ENCODE assay signal across 9 cellular contexts in genomic region chr12:96015672-96016071, GRCh38. TPM values are rescaled to one million over a fixed set of nuclear protein-coding genes. Genes with fewer than 3 reads are reported as not detected.
DNase-seq lines count a peak whose midpoint lies in the region; ATAC-seq and TF ChIP-seq lines count a peak whose summit lies in the region.
"Had no signal": no experiment of that assay in that cellular context is flagged by ENCODE, and none has a peak within 500 bp of the region (broad histone marks: within the 10 kb centered on the region; RNA-seq: fewer than 3 reads in every experiment).

No MANE protein-coding gene starts in this region.

- peak; percentile 39 for TF ChIP-seq CTCF in DND-41 (IDR thresholded peaks at IDR 0.05; ENCODE audit: borderline replicate concordance, extremely low read depth, low read length, poor library complexity, severe bottlenecking)
- peak; percentile 29; the same call in 1 of the 2 replicates for TF ChIP-seq CTCF in Loucy (conservative IDR thresholded peaks at IDR 0.05; ENCODE audit: low read length)
- TF ChIP-seq CTCF in colonic mucosa (IDR thresholded peaks at IDR 0.05) = no peak
- peak in 1 of 4 experiments; percentile 23 for TF ChIP-seq CTCF in sigmoid colon (IDR thresholded peaks at IDR 0.05)

- H3K36me3 Mint-ChIP-seq in stimulated activated naive B cell treated with anti-CD40 and anti-IgM and Interleukin-4, amounts not matched to agents 10 μg/mL and 1 μg/mL and 100 μg/mL, for 72 hours = peaks cover 37 to 47% of the 10 kb centered on the region in 2 donors

- H3K9ac ChIP-seq in DND-41 (ENCODE audit: low read depth, low read length) (no peak overlapping the region), Loucy (ENCODE audit: low read depth, low read length, poor library complexity, severe bottlenecking) (no peak overlapping the region), colonic mucosa (ENCODE audit: low read depth in 2 of 2, low read length in 2 of 2) (no peak overlapping the region)

- ATAC-seq in DND-41 (ENCODE audit: insufficient read depth, low read depth) = 0 out of 3 replicates have a peak, but pooled peaks have one; percentile 31
- no peak for ATAC-seq in stimulated activated naive B cell treated with anti-CD40 and anti-IgM and Interleukin-4, amounts not matched to agents 10 μg/mL and 1 μg/mL and 100 μg/mL, for 72 hours (replicated peaks)
- no peak for ATAC-seq in GM19397 (IDR thresholded peaks at IDR 0.05; ENCODE audit: unreplicated experiment)

- H3K9me3 ChIP-seq in DND-41 (ENCODE audit: insufficient read depth, low read length, severe bottlenecking) = no peaks in the 10 kb centered on the region
- H3K9me3 ChIP-seq in Loucy (ENCODE audit: insufficient read depth, low read depth, low read length) = no peaks in the 10 kb centered on the region
- H3K9me3 ChIP-seq in colonic mucosa = no peaks in the 10 kb centered on the region
- no peaks in the 10 kb centered on the region for H3K9me3 ChIP-seq in sigmoid colon

- DNase-seq in DND-41 = no peak
- DNase-seq in colonic mucosa = peak; percentile 22
- peak; percentile 41 for DNase-seq in myocyte (ENCODE audit: low read depth)
- no peak for DNase-seq in stimulated activated naive B cell treated with anti-CD40 and anti-IgM and Interleukin-4, amounts not matched to agents 10 μg/mL and 1 μg/mL and 100 μg/mL, for 72 hours
- no peak for DNase-seq in stimulated activated CD4-positive, alpha-beta T cell treated with anti-CD3 and anti-CD28 coated beads, Interleukin-12 subunit alpha, Interleukin-12 subunit beta, amount 100 ng/mL, for 4 hours
- no peak for DNase-seq in sigmoid colon
- DNase-seq: NK-92 treated with Interleukin-12 subunit alpha and Interleukin-12 subunit beta, amount 100 ng/mL, for 24 hours had no signal

- H3K4me1 ChIP-seq in DND-41 (ENCODE audit: insufficient read depth, low read length) (no peaks in the 10 kb centered on the region), Loucy (ENCODE audit: insufficient read depth, low read length, poor library complexity, severe bottlenecking) (no peaks in the 10 kb centered on the region), colonic mucosa (no peaks in the 10 kb centered on the region), sigmoid colon (peaks cover 0 to 4% (median 0%) of the 10 kb centered on the region in 4 donors)

- H3K4me3 ChIP-seq in DND-41 (ENCODE audit: low read depth in 1 of 2, low read length in 2 of 2) (no peak overlapping the region), Loucy (ENCODE audit: low read length, poor library complexity, severe bottlenecking) (no peak overlapping the region), colonic mucosa (no peak overlapping the region), sigmoid colon (no peak overlapping the region)

- no peaks in the 10 kb centered on the region for H3K27me3 Mint-ChIP-seq in stimulated activated naive B cell treated with anti-CD40 and anti-IgM and Interleukin-4, amounts not matched to agents 10 μg/mL and 1 μg/mL and 100 μg/mL, for 72 hours

- H3K9me3 Mint-ChIP-seq in stimulated activated naive B cell treated with anti-CD40 and anti-IgM and Interleukin-4, amounts not matched to agents 10 μg/mL and 1 μg/mL and 100 μg/mL, for 72 hours = no peaks in the 10 kb centered on the region

- TF ChIP-seq EP300 in sigmoid colon (IDR thresholded peaks at IDR 0.05) = no peak

- H3K79me2 ChIP-seq in DND-41 (ENCODE audit: insufficient read depth, low read length) (no peaks in the 10 kb centered on the region), Loucy (ENCODE audit: insufficient read depth, low read length) (no peaks in the 10 kb centered on the region)

- no peak overlapping the region for H3K4me3 Mint-ChIP-seq in stimulated activated naive B cell treated with anti-CD40 and anti-IgM and Interleukin-4, amounts not matched to agents 10 μg/mL and 1 μg/mL and 100 μg/mL, for 72 hours

- peaks cover 47% of the 10 kb centered on the region for H3K36me3 ChIP-seq in DND-41 (ENCODE audit: insufficient read depth, low read length)
- peaks cover 58% of the 10 kb centered on the region; the same call in 1 of the 2 replicates for H3K36me3 ChIP-seq in Loucy (ENCODE audit: insufficient read depth, low read length)
- H3K36me3 ChIP-seq in colonic mucosa = no peaks in the 10 kb centered on the region
- peaks cover 15 to 97% (median 20%) of the 10 kb centered on the region in 4 donors for H3K36me3 ChIP-seq in sigmoid colon

- H3K9me2 ChIP-seq in Loucy (replicated peaks; ENCODE audit: low read depth, low read length) = no peaks in the 10 kb centered on the region

- TF ChIP-seq POLR2A in sigmoid colon (IDR thresholded peaks at IDR 0.05) = no peak

- H4K20me1 ChIP-seq in DND-41 (ENCODE audit: insufficient read depth, low read length) (no peaks in the 10 kb centered on the region), Loucy (ENCODE audit: insufficient read depth, low read length, poor library complexity, severe bottlenecking) (no peaks in the 10 kb centered on the region)

- intact Hi-C loops in colonic mucosa (cut with DNase I) (no loop called here), sigmoid colon (cut with DNase I) (no loop called here)

- peaks cover 9 to 15% of the 10 kb centered on the region in 2 donors for H3K4me1 Mint-ChIP-seq in stimulated activated naive B cell treated with anti-CD40 and anti-IgM and Interleukin-4, amounts not matched to agents 10 μg/mL and 1 μg/mL and 100 μg/mL, for 72 hours

- 83 to 91% methylated on average over 5 of the region's 5 CpGs for WGBS in sigmoid colon, 2 donors

- H2AFZ ChIP-seq in DND-41 (ENCODE audit: low read depth, low read length) (no peak overlapping the region), Loucy (ENCODE audit: low read length) (no peak overlapping the region)

- no peaks in the 10 kb centered on the region for H3K27me3 ChIP-seq in DND-41 (ENCODE audit: insufficient read depth, low read length, poor library complexity)
- H3K27me3 ChIP-seq in Loucy (ENCODE audit: insufficient read depth, low read length, poor library complexity, severe bottlenecking) = no peaks in the 10 kb centered on the region
- no peaks in the 10 kb centered on the region for H3K27me3 ChIP-seq in colonic mucosa
- H3K27me3 ChIP-seq in sigmoid colon = no peaks in the 10 kb centered on the region

- H3K27ac ChIP-seq in DND-41 (ENCODE audit: low read length) (no peak overlapping the region), colonic mucosa (no peak overlapping the region), sigmoid colon (no peak overlapping the region)

- no peaks in the 10 kb centered on the region for H3F3A ChIP-seq in Loucy (ENCODE audit: low read depth)

- no peak overlapping the region for H3K27ac Mint-ChIP-seq in stimulated activated naive B cell treated with anti-CD40 and anti-IgM and Interleukin-4, amounts not matched to agents 10 μg/mL and 1 μg/mL and 100 μg/mL, for 72 hours

- H3K4me2 ChIP-seq in DND-41 (ENCODE audit: insufficient read depth, low read length) = no peak overlapping the region
- H3K4me2 ChIP-seq in Loucy (ENCODE audit: low read depth, low read length, poor library complexity, severe bottlenecking) = no peak overlapping the region

RNA-seq across cellular contexts. Expression of gene HAL, which starts 19.5 kb away (rescaled TPM):
- 1 to 10 TPM in 1 of 2 donors, under 1 TPM in 1; 0.91 to 1.1 TPM for total RNA-seq in colonic mucosa
- not detected in 2 replicates for total RNA-seq in myocyte
- polyA plus RNA-seq in myocyte (2012) = 0.19 TPM
- under 1 TPM in 1 of 4 donors, not detected in 3; 0.14 TPM for total RNA-seq in sigmoid colon
- polyA plus RNA-seq in sigmoid colon = under 1 TPM; under 0.01 to 0.46 (median 0.39) TPM

RNA-seq across cellular contexts. Expression of gene LTA4H, which starts 19.7 kb away (rescaled TPM):
- total RNA-seq in colonic mucosa (10 to 100 TPM; 71.4 to 96.5 TPM), myocyte (55.9 and 70.6 TPM in 2 replicates), sigmoid colon (10 to 100 TPM; 58.5 to 77.3 (median 69.1) TPM)
- 42.6 TPM for polyA plus RNA-seq in myocyte (2012)
- polyA plus RNA-seq in sigmoid colon = 10 to 100 TPM; 39.6 to 58.6 (median 41.4) TPM

Comparison
In these comparisons a context has a peak if more than half of its experiments do, and no peak if none do; other contexts are left out.
1. DNase-seq: peak in colonic mucosa (single experiment) and myocyte (single experiment); none in DND-41 (single experiment), stimulated activated naive B cell treated with anti-CD40 and anti-IgM and Interleukin-4, amounts not matched to agents 10 μg/mL and 1 μg/mL and 100 μg/mL, for 72 hours (single experiment), stimulated activated CD4-positive, alpha-beta T cell treated with anti-CD3 and anti-CD28 coated beads, Interleukin-12 subunit alpha, Interleukin-12 subunit beta, amount 100 ng/mL, for 4 hours (single experiment) and sigmoid colon (single experiment).